1 cellular context compared by ENCODE assay signal in the genomic region with DNA sequence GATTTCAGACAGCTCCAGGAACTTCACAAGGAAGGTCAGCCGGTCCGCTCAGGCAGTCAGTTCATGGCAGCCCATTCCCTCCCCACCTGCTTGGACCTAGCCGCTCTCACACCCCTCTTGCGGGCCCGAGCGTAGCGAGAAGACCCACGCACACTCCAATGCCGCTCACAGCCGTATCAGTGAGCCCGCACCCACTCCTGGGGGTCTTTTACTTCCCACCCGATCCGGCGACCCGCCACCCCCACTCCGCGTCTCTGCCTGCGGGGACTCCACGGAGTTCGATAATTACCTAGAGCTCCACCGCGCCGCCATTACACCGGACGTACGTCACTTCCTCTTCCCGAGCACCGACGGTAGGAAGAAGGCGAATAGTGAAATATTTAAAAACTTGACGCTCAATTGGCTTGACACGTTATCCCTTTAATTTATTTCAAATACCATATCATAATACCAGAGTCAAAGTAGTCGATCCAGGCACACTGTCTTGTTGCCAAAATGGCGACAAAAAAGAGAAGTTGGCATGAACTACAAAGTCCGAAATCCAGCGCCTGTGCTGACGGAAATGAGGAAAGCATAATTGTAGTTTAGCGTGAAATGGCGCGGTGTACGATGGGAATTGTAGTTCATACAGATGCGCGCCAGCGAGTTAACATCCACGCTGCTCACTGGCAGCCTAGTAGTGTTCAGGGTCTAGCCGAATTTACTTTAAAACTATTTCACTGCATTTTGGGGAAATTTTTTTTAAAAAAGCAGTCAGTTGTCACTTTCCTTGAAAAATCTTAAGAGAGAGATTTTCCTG.
TF ChIP-seq lines count a peak whose summit lies in the region.

A gene (minus strand): TSS at position 517 of the 799 bp plus-strand sequence. CDS start 13,956 bp downstream, outside the sequence.

TF ChIP-seq in HepG2, 621 proteins besides CTCF, POLR2A, EP300 and RAD21 (continued from another document and continues in another):
- TF ChIP-seq, protein P1, sequence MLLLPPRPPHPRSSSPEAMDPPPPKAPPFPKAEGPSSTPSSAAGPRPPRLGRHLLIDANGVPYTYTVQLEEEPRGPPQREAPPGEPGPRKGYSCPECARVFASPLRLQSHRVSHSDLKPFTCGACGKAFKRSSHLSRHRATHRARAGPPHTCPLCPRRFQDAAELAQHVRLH (CRISPR knock-in tag; IDR thresholded peaks at IDR 0.05; ENCODE audit: borderline replicate concordance, low read depth): peak; percentile 77; the same call in 1 of the 2 replicates
- peak; percentile 71 for TF ChIP-seq IRF2 (CRISPR knock-in tag; IDR thresholded peaks at IDR 0.05)
- 0 out of 4 replicates have a peak, but pooled peaks of 1 of the 2 experiments have one; percentile 5 for TF ChIP-seq NR2F1 (CRISPR knock-in tag; IDR thresholded peaks at IDR 0.05)
- TF ChIP-seq, protein P2, sequence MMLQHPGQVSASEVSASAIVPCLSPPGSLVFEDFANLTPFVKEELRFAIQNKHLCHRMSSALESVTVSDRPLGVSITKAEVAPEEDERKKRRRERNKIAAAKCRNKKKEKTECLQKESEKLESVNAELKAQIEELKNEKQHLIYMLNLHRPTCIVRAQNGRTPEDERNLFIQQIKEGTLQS (CRISPR knock-in tag; IDR thresholded peaks at IDR 0.05): peak; percentile 68; the same call in 1 of the 2 replicates
- peak; percentile 75; the same call in 1 of the 2 replicates for TF ChIP-seq KDM5B (CRISPR knock-in tag; IDR thresholded peaks at IDR 0.05; ENCODE audit: borderline replicate concordance)
- TF ChIP-seq ZNF878 (CRISPR knock-in tag; IDR thresholded peaks at IDR 0.05): peak; percentile 27; the same call in 1 of the 2 replicates
- TF ChIP-seq, protein P3, sequence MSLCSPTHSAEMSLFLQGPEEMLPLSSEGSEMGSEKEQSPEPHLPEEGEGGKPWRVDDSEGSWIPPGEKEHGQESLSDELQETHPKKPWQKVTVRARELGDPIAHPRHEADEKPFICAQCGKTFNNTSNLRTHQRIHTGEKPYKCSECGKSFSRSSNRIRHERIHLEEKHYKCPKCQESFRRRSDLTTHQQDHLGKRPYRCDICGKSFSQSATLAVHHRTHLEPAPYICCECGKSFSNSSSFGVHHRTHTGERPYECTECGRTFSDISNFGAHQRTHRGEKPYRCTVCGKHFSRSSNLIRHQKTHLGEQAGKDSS (CRISPR knock-in tag; IDR thresholded peaks at IDR 0.05; ENCODE audit: borderline replicate concordance, low read depth): 0 out of 2 replicates have a peak, but pooled peaks have one; percentile 85
- TF ChIP-seq STAG1 (CRISPR knock-in tag; IDR thresholded peaks at IDR 0.05): no peak
- peak; percentile 98 for TF ChIP-seq GABPB1 (CRISPR knock-in tag; IDR thresholded peaks at IDR 0.05)
- peak; percentile 24; the same call in 1 of the 2 replicates for TF ChIP-seq SIX4 (CRISPR knock-in tag; IDR thresholded peaks at IDR 0.05)
- peak; percentile 61 for TF ChIP-seq NCOA2 (CRISPR knock-in tag; IDR thresholded peaks at IDR 0.05)
- TF ChIP-seq, protein P4, sequence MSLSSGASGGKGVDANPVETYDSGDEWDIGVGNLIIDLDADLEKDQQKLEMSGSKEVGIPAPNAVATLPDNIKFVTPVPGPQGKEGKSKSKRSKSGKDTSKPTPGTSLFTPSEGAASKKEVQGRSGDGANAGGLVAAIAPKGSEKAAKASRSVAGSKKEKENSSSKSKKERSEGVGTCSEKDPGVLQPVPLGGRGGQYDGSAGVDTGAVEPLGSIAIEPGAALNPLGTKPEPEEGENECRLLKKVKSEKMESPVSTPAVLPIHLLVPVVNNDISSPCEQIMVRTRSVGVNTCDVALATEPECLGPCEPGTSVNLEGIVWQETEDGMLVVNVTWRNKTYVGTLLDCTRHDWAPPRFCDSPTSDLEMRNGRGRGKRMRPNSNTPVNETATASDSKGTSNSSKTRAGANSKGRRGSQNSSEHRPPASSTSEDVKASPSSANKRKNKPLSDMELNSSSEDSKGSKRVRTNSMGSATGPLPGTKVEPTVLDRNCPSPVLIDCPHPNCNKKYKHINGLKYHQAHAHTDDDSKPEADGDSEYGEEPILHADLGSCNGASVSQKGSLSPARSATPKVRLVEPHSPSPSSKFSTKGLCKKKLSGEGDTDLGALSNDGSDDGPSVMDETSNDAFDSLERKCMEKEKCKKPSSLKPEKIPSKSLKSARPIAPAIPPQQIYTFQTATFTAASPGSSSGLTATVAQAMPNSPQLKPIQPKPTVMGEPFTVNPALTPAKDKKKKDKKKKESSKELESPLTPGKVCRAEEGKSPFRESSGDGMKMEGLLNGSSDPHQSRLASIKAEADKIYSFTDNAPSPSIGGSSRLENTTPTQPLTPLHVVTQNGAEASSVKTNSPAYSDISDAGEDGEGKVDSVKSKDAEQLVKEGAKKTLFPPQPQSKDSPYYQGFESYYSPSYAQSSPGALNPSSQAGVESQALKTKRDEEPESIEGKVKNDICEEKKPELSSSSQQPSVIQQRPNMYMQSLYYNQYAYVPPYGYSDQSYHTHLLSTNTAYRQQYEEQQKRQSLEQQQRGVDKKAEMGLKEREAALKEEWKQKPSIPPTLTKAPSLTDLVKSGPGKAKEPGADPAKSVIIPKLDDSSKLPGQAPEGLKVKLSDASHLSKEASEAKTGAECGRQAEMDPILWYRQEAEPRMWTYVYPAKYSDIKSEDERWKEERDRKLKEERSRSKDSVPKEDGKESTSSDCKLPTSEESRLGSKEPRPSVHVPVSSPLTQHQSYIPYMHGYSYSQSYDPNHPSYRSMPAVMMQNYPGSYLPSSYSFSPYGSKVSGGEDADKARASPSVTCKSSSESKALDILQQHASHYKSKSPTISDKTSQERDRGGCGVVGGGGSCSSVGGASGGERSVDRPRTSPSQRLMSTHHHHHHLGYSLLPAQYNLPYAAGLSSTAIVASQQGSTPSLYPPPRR (CRISPR knock-in tag; IDR thresholded peaks at IDR 0.05; ENCODE audit: borderline replicate concordance): no peak
- TF ChIP-seq, protein P5, sequence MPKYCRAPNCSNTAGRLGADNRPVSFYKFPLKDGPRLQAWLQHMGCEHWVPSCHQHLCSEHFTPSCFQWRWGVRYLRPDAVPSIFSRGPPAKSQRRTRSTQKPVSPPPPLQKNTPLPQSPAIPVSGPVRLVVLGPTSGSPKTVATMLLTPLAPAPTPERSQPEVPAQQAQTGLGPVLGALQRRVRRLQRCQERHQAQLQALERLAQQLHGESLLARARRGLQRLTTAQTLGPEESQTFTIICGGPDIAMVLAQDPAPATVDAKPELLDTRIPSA (CRISPR knock-in tag; IDR thresholded peaks at IDR 0.05; ENCODE audit: borderline replicate concordance): no peak
- peak; percentile 84; the same call in 1 of the 2 replicates for TF ChIP-seq NCOR1 (IDR thresholded peaks at IDR 0.05; ENCODE audit: borderline replicate concordance, low read length)
- TF ChIP-seq, protein P6, sequence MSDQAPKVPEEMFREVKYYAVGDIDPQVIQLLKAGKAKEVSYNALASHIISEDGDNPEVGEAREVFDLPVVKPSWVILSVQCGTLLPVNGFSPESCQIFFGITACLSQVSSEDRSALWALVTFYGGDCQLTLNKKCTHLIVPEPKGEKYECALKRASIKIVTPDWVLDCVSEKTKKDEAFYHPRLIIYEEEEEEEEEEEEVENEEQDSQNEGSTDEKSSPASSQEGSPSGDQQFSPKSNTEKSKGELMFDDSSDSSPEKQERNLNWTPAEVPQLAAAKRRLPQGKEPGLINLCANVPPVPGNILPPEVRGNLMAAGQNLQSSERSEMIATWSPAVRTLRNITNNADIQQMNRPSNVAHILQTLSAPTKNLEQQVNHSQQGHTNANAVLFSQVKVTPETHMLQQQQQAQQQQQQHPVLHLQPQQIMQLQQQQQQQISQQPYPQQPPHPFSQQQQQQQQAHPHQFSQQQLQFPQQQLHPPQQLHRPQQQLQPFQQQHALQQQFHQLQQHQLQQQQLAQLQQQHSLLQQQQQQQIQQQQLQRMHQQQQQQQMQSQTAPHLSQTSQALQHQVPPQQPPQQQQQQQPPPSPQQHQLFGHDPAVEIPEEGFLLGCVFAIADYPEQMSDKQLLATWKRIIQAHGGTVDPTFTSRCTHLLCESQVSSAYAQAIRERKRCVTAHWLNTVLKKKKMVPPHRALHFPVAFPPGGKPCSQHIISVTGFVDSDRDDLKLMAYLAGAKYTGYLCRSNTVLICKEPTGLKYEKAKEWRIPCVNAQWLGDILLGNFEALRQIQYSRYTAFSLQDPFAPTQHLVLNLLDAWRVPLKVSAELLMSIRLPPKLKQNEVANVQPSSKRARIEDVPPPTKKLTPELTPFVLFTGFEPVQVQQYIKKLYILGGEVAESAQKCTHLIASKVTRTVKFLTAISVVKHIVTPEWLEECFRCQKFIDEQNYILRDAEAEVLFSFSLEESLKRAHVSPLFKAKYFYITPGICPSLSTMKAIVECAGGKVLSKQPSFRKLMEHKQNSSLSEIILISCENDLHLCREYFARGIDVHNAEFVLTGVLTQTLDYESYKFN (CRISPR knock-in tag; conservative IDR thresholded peaks at IDR 0.05): peak; percentile 56
- peak; percentile 82; the same call in 1 of the 2 replicates for TF ChIP-seq STAT5B (CRISPR knock-in tag; IDR thresholded peaks at IDR 0.05)
- TF ChIP-seq CBX2 (IDR thresholded peaks at IDR 0.05; ENCODE audit: low read depth, low read length): no peak
- 0 out of 2 replicates have a peak, but pooled peaks have one; percentile 84 for TF ChIP-seq CBX2 (CRISPR knock-in tag; IDR thresholded peaks at IDR 0.05; ENCODE audit: low read depth)
- no peak for TF ChIP-seq THYN1 (CRISPR knock-in tag; IDR thresholded peaks at IDR 0.05; ENCODE audit: borderline replicate concordance, low read depth)
- no peak for TF ChIP-seq ZNF3 (CRISPR knock-in tag; IDR thresholded peaks at IDR 0.05)
- peak; percentile 27; the same call in 1 of the 2 replicates for TF ChIP-seq FOSL2 (CRISPR knock-in tag; IDR thresholded peaks at IDR 0.05)
- peak; percentile 96 for TF ChIP-seq PHF8 (CRISPR knock-in tag; IDR thresholded peaks at IDR 0.05)
- peak; percentile 68; the same call in 1 of the 2 replicates for TF ChIP-seq NR2F2 (IDR thresholded peaks at IDR 0.05; ENCODE audit: borderline replicate concordance, low read depth)
- TF ChIP-seq ZNF253 (CRISPR knock-in tag; IDR thresholded peaks at IDR 0.05; ENCODE audit: borderline replicate concordance): no peak
- TF ChIP-seq, protein P7, sequence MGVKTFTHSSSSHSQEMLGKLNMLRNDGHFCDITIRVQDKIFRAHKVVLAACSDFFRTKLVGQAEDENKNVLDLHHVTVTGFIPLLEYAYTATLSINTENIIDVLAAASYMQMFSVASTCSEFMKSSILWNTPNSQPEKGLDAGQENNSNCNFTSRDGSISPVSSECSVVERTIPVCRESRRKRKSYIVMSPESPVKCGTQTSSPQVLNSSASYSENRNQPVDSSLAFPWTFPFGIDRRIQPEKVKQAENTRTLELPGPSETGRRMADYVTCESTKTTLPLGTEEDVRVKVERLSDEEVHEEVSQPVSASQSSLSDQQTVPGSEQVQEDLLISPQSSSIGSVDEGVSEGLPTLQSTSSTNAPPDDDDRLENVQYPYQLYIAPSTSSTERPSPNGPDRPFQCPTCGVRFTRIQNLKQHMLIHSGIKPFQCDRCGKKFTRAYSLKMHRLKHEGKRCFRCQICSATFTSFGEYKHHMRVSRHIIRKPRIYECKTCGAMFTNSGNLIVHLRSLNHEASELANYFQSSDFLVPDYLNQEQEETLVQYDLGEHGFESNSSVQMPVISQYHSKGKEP (CRISPR knock-in tag; IDR thresholded peaks at IDR 0.05): no peak
- 0 out of 2 replicates have a peak, but pooled peaks have one; percentile 38 for TF ChIP-seq GTF3A (CRISPR knock-in tag; conservative IDR thresholded peaks at IDR 0.05)
- TF ChIP-seq, protein P8, sequence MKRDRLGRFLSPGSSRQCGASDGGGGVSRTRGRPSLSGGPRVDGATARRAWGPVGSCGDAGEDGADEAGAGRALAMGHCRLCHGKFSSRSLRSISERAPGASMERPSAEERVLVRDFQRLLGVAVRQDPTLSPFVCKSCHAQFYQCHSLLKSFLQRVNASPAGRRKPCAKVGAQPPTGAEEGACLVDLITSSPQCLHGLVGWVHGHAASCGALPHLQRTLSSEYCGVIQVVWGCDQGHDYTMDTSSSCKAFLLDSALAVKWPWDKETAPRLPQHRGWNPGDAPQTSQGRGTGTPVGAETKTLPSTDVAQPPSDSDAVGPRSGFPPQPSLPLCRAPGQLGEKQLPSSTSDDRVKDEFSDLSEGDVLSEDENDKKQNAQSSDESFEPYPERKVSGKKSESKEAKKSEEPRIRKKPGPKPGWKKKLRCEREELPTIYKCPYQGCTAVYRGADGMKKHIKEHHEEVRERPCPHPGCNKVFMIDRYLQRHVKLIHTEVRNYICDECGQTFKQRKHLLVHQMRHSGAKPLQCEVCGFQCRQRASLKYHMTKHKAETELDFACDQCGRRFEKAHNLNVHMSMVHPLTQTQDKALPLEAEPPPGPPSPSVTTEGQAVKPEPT (CRISPR knock-in tag; IDR thresholded peaks at IDR 0.05; ENCODE audit: low read depth): 0 out of 2 replicates have a peak, but pooled peaks have one; percentile 62
- no peak for TF ChIP-seq MAZ (IDR thresholded peaks at IDR 0.05; ENCODE audit: borderline replicate concordance, low read depth, low read length)
- peak; percentile 67; the same call in 1 of the 2 replicates for TF ChIP-seq MAZ (CRISPR knock-in tag; IDR thresholded peaks at IDR 0.05; ENCODE audit: low read depth)
- TF ChIP-seq, protein P9, sequence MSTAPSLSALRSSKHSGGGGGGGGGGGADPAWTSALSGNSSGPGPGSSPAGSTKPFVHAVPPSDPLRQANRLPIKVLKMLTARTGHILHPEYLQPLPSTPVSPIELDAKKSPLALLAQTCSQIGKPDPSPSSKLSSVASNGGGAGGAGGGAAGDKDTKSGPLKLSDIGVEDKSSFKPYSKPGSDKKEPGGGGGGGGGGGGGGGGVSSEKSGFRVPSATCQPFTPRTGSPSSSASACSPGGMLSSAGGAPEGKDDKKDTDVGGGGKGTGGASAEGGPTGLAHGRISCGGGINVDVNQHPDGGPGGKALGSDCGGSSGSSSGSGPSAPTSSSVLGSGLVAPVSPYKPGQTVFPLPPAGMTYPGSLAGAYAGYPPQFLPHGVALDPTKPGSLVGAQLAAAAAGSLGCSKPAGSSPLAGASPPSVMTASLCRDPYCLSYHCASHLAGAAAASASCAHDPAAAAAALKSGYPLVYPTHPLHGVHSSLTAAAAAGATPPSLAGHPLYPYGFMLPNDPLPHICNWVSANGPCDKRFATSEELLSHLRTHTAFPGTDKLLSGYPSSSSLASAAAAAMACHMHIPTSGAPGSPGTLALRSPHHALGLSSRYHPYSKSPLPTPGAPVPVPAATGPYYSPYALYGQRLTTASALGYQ (CRISPR knock-in tag; IDR thresholded peaks at IDR 0.05): peak; percentile 70; the same call in 1 of the 2 replicates
- peak; percentile 66; the same call in 1 of the 2 replicates for TF ChIP-seq MED1 (CRISPR knock-in tag; IDR thresholded peaks at IDR 0.05)
- TF ChIP-seq, protein P10, sequence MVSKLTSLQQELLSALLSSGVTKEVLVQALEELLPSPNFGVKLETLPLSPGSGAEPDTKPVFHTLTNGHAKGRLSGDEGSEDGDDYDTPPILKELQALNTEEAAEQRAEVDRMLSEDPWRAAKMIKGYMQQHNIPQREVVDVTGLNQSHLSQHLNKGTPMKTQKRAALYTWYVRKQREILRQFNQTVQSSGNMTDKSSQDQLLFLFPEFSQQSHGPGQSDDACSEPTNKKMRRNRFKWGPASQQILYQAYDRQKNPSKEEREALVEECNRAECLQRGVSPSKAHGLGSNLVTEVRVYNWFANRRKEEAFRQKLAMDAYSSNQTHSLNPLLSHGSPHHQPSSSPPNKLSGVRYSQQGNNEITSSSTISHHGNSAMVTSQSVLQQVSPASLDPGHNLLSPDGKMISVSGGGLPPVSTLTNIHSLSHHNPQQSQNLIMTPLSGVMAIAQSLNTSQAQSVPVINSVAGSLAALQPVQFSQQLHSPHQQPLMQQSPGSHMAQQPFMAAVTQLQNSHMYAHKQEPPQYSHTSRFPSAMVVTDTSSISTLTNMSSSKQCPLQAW (CRISPR knock-in tag; IDR thresholded peaks at IDR 0.05): peak; percentile 89
- TF ChIP-seq ZNF782 (CRISPR knock-in tag; IDR thresholded peaks at IDR 0.05; ENCODE audit: borderline replicate concordance): peak; percentile 53; the same call in 1 of the 2 replicates
- TF ChIP-seq ZSCAN29 (CRISPR knock-in tag; conservative IDR thresholded peaks at IDR 0.05): peak; percentile 88
- no peak for TF ChIP-seq ZNF446 (CRISPR knock-in tag; IDR thresholded peaks at IDR 0.05)
- TF ChIP-seq ZMYM3 (CRISPR knock-in tag; IDR thresholded peaks at IDR 0.05): peak; percentile 36; the same call in 1 of the 2 replicates
- TF ChIP-seq SNRNP70 (IDR thresholded peaks at IDR 0.05; ENCODE audit: low read depth, low read length): no peak
- TF ChIP-seq KDM4B (CRISPR knock-in tag; IDR thresholded peaks at IDR 0.05): peak; percentile 54
